Comparison of ENCODE assay signal across 11 cellular contexts in the genomic region with DNA sequence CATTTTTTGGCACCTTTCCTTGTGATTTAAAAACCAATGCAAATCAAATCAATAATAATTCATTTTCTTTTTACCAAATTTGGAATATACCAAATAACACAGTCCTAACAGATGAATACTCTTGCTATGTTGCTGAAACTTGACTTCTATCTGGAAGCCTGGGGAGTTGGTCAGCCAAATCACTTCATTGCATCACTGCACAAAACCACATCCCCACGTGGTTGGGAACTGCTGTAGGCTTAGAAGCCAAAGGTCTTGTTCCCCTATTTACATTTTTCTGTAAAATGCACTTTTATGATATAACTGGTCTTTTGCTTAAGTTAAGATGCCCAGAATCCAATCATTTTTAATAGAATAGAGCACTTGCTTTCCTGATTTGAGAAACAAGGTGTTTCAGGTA. TPM values are rescaled to one million over a fixed set of nuclear protein-coding genes. Genes with fewer than 3 reads are reported as not detected.
DNase-seq lines count a peak whose midpoint lies in the region; ATAC-seq and TF ChIP-seq lines count a peak whose summit lies in the region.
"Had no signal": no experiment of that assay in that cellular context is flagged by ENCODE, and none has a peak within 500 bp of the region (broad histone marks: within the 10 kb centered on the region; RNA-seq: fewer than 3 reads in every experiment).

No MANE protein-coding gene starts in this region.

- peak overlapping the region; percentile 1 to 79 (median 59); a peak in 20 of 22 replicates for H3K4me2 ChIP-seq in BLaER1 treated with 17β-estradiol and CSF1 and Interleukin-3, amounts not matched to agents 10 nM and 100 nM
- H3K4me2 ChIP-seq in Karpas-422 (ENCODE audit: low read depth, low read length, poor library complexity, severe bottlenecking) = peak overlapping the region; percentile 1

- no peak overlapping the region for H3K27ac ChIP-seq in BLaER1 treated with 17β-estradiol and CSF1 and Interleukin-3, amounts not matched to agents 10 nM and 100 nM
- H3K27ac ChIP-seq in Karpas-422 (ENCODE audit: low read length) = no peak overlapping the region
- H3K27ac ChIP-seq: cardiac muscle cell had no signal

- H3K9me2 ChIP-seq in Karpas-422 (replicated peaks; ENCODE audit: insufficient read depth, low read length) = no peaks in the 10 kb centered on the region; the same call in 1 of the 2 replicates

- H2AFZ ChIP-seq in Karpas-422 (ENCODE audit: low read length) = no peak overlapping the region

- H3K36me3 ChIP-seq in BLaER1 treated with 17β-estradiol and CSF1 and Interleukin-3, amounts not matched to agents 10 nM and 100 nM = no peaks in the 10 kb centered on the region
- no peaks in the 10 kb centered on the region for H3K36me3 ChIP-seq in Karpas-422 (ENCODE audit: insufficient read depth, low read length)
- H3K36me3 ChIP-seq: cardiac muscle cell had no signal

- H3K9ac ChIP-seq in BLaER1 treated with 17β-estradiol and CSF1 and Interleukin-3, amounts not matched to agents 10 nM and 100 nM = no peak overlapping the region
- H3K9ac ChIP-seq in Karpas-422 (ENCODE audit: low read length) = no peak overlapping the region

- H4K20me1 ChIP-seq in BLaER1 treated with 17β-estradiol and CSF1 and Interleukin-3, amounts not matched to agents 10 nM and 100 nM = no peaks in the 10 kb centered on the region
- no peaks in the 10 kb centered on the region for H4K20me1 ChIP-seq in Karpas-422 (ENCODE audit: insufficient read depth, low read depth, low read length)

- ATAC-seq in GM21576 (IDR thresholded peaks at IDR 0.05; ENCODE audit: unreplicated experiment) (peak; percentile 83), omental fat pad (ENCODE audit: low FRiP score) (no peak)

- DNase-seq in Karpas-422 (peak; percentile 68), choroid plexus epithelial cell (ENCODE audit: low read depth) (peak; percentile 88), NCI-H2107 (lab: John Stamatoyannopoulos, UW) (no peak), foreskin melanocyte (no peak), omental fat pad (ENCODE audit: low spot score) (no peak)
- DNase-seq in activated CD4-positive, CD25-positive, alpha-beta regulatory T cell (lab: John Stamatoyannopoulos, UW) = no peak
- DNase-seq: activated CD8-positive, alpha-beta memory T cell treated with anti-CD3 and anti-CD28 coated beads, Interleukin-2, amount 50 U/mL, for 4 hours; NCI-H446 had no signal

- H3K4me1 ChIP-seq in BLaER1 treated with 17β-estradiol and CSF1 and Interleukin-3, amounts not matched to agents 10 nM and 100 nM = peaks cover 8 to 19% (median 10%) of the 10 kb centered on the region in 10 experiments
- peaks cover 12% of the 10 kb centered on the region for H3K4me1 ChIP-seq in Karpas-422 (ENCODE audit: low read length)

- peaks cover 0 to 5% (median 0%) of the 10 kb centered on the region in 11 experiments; a peak in 2 of 22 replicates for H3K9me3 ChIP-seq in BLaER1 treated with 17β-estradiol and CSF1 and Interleukin-3, amounts not matched to agents 10 nM and 100 nM (replicated peaks in 1 of 11)
- no peaks in the 10 kb centered on the region for H3K9me3 ChIP-seq in Karpas-422 (ENCODE audit: low read length)

- H3K4me3 ChIP-seq in BLaER1 treated with 17β-estradiol and CSF1 and Interleukin-3, amounts not matched to agents 10 nM and 100 nM = no peak overlapping the region
- H3K4me3 ChIP-seq in Karpas-422 (ENCODE audit: low read length) (no peak overlapping the region), choroid plexus epithelial cell (ENCODE audit: low read depth, low read length) (no peak overlapping the region)
- H3K4me3 ChIP-seq: cardiac muscle cell had no signal

- H3K79me2 ChIP-seq in Karpas-422 (ENCODE audit: low read length) = no peaks in the 10 kb centered on the region

- TF ChIP-seq CTCF in choroid plexus epithelial cell (conservative IDR thresholded peaks at IDR 0.05; ENCODE audit: low read depth, low read length) = no peak
- no peak for TF ChIP-seq CTCF in omental fat pad (IDR thresholded peaks at IDR 0.05)

- no peaks in the 10 kb centered on the region for H3K27me3 ChIP-seq in BLaER1 treated with 17β-estradiol and CSF1 and Interleukin-3, amounts not matched to agents 10 nM and 100 nM
- H3K27me3 ChIP-seq in Karpas-422 (ENCODE audit: low read length) = no peaks in the 10 kb centered on the region

RNA-seq across cellular contexts. Expression of a gene that starts 15.2 kb away (rescaled TPM):
- total RNA-seq in Karpas-422 (2014; rRNA removed; shearing (Covaris generic); ENCODE audit: low replicate concordance) = 0.07 TPM in 1 of 2 replicates, not detected in the other
- 1 to 10 TPM in 3 of 4 donors, under 1 TPM in 1; 0.82 to 1.8 (median 1.1) TPM for total RNA-seq in omental fat pad

RNA-seq across cellular contexts. Expression of a gene that starts 46.9 kb away (rescaled TPM):
- 21.6 and 50.4 TPM in 2 replicates for total RNA-seq in Karpas-422 (2014; rRNA removed; shearing (Covaris generic); ENCODE audit: low replicate concordance)
- total RNA-seq in omental fat pad = 10 to 100 TPM; 24.7 to 49.0 (median 38.7) TPM

Comparison
In these comparisons a context has a peak if more than half of its experiments do, and no peak if none do; other contexts are left out.
1. DNase-seq: peak in Karpas-422 (single experiment) and choroid plexus epithelial cell (single experiment); none in NCI-H2107 (single experiment), foreskin melanocyte (single experiment), omental fat pad (single experiment) and activated CD4-positive, CD25-positive, alpha-beta regulatory T cell (0 of 4).